8 cellular contexts compared by ENCODE assay signal in the genomic region with DNA sequence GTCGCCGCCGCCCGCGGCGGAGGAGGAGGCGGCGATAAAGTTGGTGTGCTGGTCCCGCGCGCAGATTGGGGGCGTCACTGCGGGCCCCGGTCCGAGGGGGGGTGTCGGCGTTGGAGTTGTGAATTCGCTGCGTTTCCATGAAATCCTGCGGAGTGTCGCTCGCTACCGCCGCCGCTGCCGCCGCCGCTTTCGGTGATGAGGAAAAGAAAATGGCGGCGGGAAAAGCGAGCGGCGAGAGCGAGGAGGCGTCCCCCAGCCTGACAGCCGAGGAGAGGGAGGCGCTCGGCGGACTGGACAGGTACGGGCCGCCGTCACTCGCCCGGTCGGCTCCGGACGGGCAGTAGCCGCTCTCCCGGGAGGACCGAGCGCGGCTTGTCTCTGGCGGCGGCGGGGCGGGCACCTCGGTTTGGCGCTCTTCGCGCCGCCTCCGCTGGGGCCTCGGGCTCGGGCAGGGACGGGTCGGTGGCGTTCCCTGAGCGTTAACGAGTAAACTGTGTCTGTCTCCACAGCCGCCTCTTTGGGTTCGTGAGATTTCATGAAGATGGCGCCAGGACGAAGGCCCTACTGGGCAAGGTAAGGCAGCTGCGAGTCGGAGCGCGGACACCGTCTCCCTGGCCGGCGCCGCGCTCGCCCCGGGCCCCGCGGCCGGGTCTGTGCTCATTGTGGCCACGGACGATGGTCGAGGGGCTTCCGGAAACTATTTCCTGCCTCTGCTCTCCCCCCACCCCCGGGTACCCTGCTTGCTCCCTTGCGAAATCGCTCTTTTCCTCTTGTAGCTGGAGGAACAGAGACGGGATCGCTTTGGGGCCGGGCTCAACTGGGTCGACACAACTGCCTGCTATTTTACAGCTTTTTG. TPM values are rescaled to one million over a fixed set of nuclear protein-coding genes. Genes with fewer than 3 reads are reported as not detected.
DNase-seq lines count a peak whose midpoint lies in the region; FAIRE-seq and TF ChIP-seq lines count a peak whose summit lies in the region.

No MANE protein-coding gene starts in this region.

- peak overlapping the region; percentile 92 for H3K9ac ChIP-seq in HUES6 (ENCODE audit: low read length)

- FAIRE-seq in D721Med (lab: Jason Lieb, UNC), result no peak

- H3K36me3 ChIP-seq in HUES6 (ENCODE audit: control insufficient read depth, insufficient read depth, low read length) (no peaks in the 10 kb centered on the region), right atrium auricular region (no peaks in the 10 kb centered on the region)

- DNase-seq in DMS 273 (lab: John Stamatoyannopoulos, UW; ENCODE audit: unreplicated experiment) (peak; percentile 86), DMS 273 treated with DMSO at 0.1 percent for 48 hours (lab: John Stamatoyannopoulos, UW) (no peak), SW480 (ENCODE audit: low spot score) (peak; percentile 50), amniotic epithelial cell (ENCODE audit: low read depth) (peak; percentile 18), right atrium auricular region (ENCODE audit: low spot score) (peak; percentile 68), putamen (ENCODE audit: low spot score) (peak; percentile 42), D721Med (ENCODE audit: insufficient read length, low spot score) (no peak)

- H3K9me3 ChIP-seq in HUES6 (ENCODE audit: control insufficient read depth, insufficient read depth, low read depth, low read length), result 0 out of 2 replicates have a peak, but pooled peaks cover 2% of the 10 kb centered on the region
- H3K9me3 ChIP-seq in right atrium auricular region, result no peaks in the 10 kb centered on the region

- H3K27me3 ChIP-seq in HUES6 (ENCODE audit: control insufficient read depth, insufficient read depth, low read length), result no peaks in the 10 kb centered on the region
- H3K27me3 ChIP-seq in right atrium auricular region, result no peaks in the 10 kb centered on the region

- peak overlapping the region; percentile 94 for H3K4me3 ChIP-seq in HUES6 (ENCODE audit: low read depth, low read length)
- peak overlapping the region; percentile 96 to 98 for H3K4me3 ChIP-seq in right atrium auricular region

- H3K27ac ChIP-seq in HUES6 (ENCODE audit: low read depth, low read length), result peak overlapping the region; percentile 88
- H3K27ac ChIP-seq in right atrium auricular region, result peak overlapping the region; percentile 100

- TF ChIP-seq CTCF in right atrium auricular region (IDR thresholded peaks at IDR 0.05) (no peak), D721Med (IDR thresholded peaks at IDR 0.05; ENCODE audit: insufficient read depth, missing control alignments) (no peak)

- H3K4me1 ChIP-seq in HUES6 (ENCODE audit: control insufficient read depth, insufficient read depth, low read length), result no peaks in the 10 kb centered on the region
- peaks cover 0 to 45% of the 10 kb centered on the region in 2 donors for H3K4me1 ChIP-seq in right atrium auricular region

RNA-seq across cellular contexts. Expression of gene KDM6A, which starts 0.7 kb away (rescaled TPM):
- 10 to 100 TPM; 16.9 to 18.2 TPM for total RNA-seq in right atrium auricular region

RNA-seq across cellular contexts. Expression of gene DUSP21, which starts 29.8 kb away (rescaled TPM):
- not detected for total RNA-seq in right atrium auricular region

Comparison
In these comparisons a context has a peak if more than half of its experiments do, and no peak if none do; other contexts are left out.
1. DNase-seq: peak in DMS 273 (single experiment), SW480 (single experiment), amniotic epithelial cell (single experiment), right atrium auricular region (single experiment) and putamen (single experiment); none in DMS 273 treated with DMSO at 0.1 percent for 48 hours (single experiment) and D721Med (single experiment).